In the genomic region with DNA sequence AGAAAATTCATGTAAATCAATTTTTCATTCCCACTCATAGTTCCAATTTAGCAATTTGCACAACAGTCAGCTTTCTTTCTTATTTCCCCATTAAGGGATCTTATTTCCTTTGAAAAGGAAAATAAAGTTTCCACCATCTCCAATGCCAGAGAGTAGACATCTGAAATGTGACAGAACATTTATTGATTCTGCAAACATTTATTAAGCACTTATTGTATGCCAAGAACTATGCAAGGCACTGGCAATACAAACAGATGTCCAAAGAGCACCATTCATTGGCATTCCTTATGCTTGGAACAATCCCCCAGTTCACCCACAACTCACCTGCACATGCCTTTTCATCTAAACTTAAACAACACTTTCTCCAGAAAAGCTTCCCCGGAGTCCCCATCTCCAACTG, we compare ENCODE assay signal across 32 cellular contexts.
"Had no signal": no experiment of that assay in that cellular context is flagged by ENCODE, and none has a peak within 500 bp of the region (broad histone marks: within the 10 kb centered on the region; RNA-seq: fewer than 3 reads in every experiment).

No MANE protein-coding gene starts in this region.

- H3K27me3 ChIP-seq: ascending aorta, breast epithelium, cardiac muscle cell, dorsolateral prefrontal cortex, foreskin keratinocyte, gastrocnemius medialis had no signal

- H3K36me3 Mint-ChIP-seq: activated CD4-positive, alpha-beta memory T cell treated with anti-CD3 and anti-CD28 coated beads for 36 hours; activated CD8-positive, alpha-beta memory T cell treated with anti-CD3 and anti-CD28 coated beads, Interleukin-2, amount 10 ng/mL, durations not matched to agents 7 days and 5 days; activated naive CD4-positive, alpha-beta T cell treated with anti-CD3 and anti-CD28 coated beads, Interleukin-2, amount 50 U/mL, for 72 hours; activated naive CD8-positive, alpha-beta T cell treated with anti-CD3 and anti-CD28 coated beads, Interleukin-2, amount 10 ng/mL, durations not matched to agents 7 days and 5 days; brain; T-cell had no signal

- H3K27me3 Mint-ChIP-seq: activated CD4-positive, alpha-beta memory T cell treated with anti-CD3 and anti-CD28 coated beads for 36 hours; activated CD4-positive, alpha-beta T cell treated with anti-CD3 and anti-CD28 coated beads for 36 hours; activated CD8-positive, alpha-beta memory T cell treated with anti-CD3 and anti-CD28 coated beads, Interleukin-2, amount 10 ng/mL, durations not matched to agents 7 days and 5 days; T-cell had no signal

- H3K4me3 ChIP-seq: ascending aorta, breast epithelium, cardiac muscle cell, coronary artery, dorsolateral prefrontal cortex, gastrocnemius medialis had no signal

- H3K27ac ChIP-seq: ascending aorta, breast epithelium, cardiac muscle cell, coronary artery, foreskin keratinocyte, gastrocnemius medialis had no signal

- H3K4me3 Mint-ChIP-seq: activated CD4-positive, alpha-beta memory T cell treated with anti-CD3 and anti-CD28 coated beads for 36 hours; activated CD4-positive, alpha-beta T cell treated with anti-CD3 and anti-CD28 coated beads for 36 hours; activated CD4-positive, alpha-beta T cell treated with anti-CD3 and anti-CD28 coated beads, Interleukin-2, amount 10 ng/mL, durations not matched to agents 24 days and 14 days; activated CD8-positive, alpha-beta memory T cell treated with anti-CD3 and anti-CD28 coated beads, Interleukin-2, amount 10 ng/mL, durations not matched to agents 7 days and 5 days; activated CD8-positive, alpha-beta T cell treated with anti-CD3 and anti-CD28 coated beads, Interleukin-2, amount 10 ng/mL, durations not matched to agents 7 days and 5 days; activated naive CD4-positive, alpha-beta T cell treated with anti-CD3 and anti-CD28 coated beads, Interleukin-2, amount 10 ng/mL, durations not matched to agents 7 days and 5 days; activated naive CD8-positive, alpha-beta T cell treated with anti-CD3 and anti-CD28 coated beads, Interleukin-2, amount 10 ng/mL, durations not matched to agents 7 days and 5 days; dendritic cell treated with granulocyte-macrophage colony-stimulating factor and Interleukin-4, amounts not matched to agents 40 ng/mL and 50 ng/mL, for 4 days; endodermal cell; T-cell; T-helper 1 cell treated with Interleukin-12 subunit alpha and Interleukin-12 subunit beta and Interleukin-4 antibody, amounts not matched to agents 30 μg/mL and 1 μg/mL, for 36 hours; T-helper 2 cell treated with Interferon-gamma antibody and Interleukin-4, amounts not matched to agents 5 μg/mL and 100 μg/mL, for 36 hours had no signal

- H3K27ac Mint-ChIP-seq: activated CD4-positive, alpha-beta memory T cell treated with anti-CD3 and anti-CD28 coated beads for 36 hours; activated CD4-positive, alpha-beta T cell treated with anti-CD3 and anti-CD28 coated beads for 36 hours; activated CD4-positive, alpha-beta T cell treated with anti-CD3 and anti-CD28 coated beads, Interleukin-2, amount 10 ng/mL, durations not matched to agents 24 days and 14 days; activated CD8-positive, alpha-beta memory T cell treated with anti-CD3 and anti-CD28 coated beads, Interleukin-2, amount 10 ng/mL, durations not matched to agents 7 days and 5 days; activated CD8-positive, alpha-beta T cell treated with anti-CD3 and anti-CD28 coated beads, Interleukin-2, amount 10 ng/mL, durations not matched to agents 7 days and 5 days; activated naive CD4-positive, alpha-beta T cell treated with anti-CD3 and anti-CD28 coated beads, Interleukin-2, amount 10 ng/mL, durations not matched to agents 7 days and 5 days; activated naive CD4-positive, alpha-beta T cell treated with anti-CD3 and anti-CD28 coated beads, Interleukin-2, amount 50 U/mL, for 72 hours; activated naive CD8-positive, alpha-beta T cell treated with anti-CD3 and anti-CD28 coated beads, Interleukin-2, amount 10 ng/mL, durations not matched to agents 7 days and 5 days; dendritic cell treated with granulocyte-macrophage colony-stimulating factor and Interleukin-4, amounts not matched to agents 40 ng/mL and 50 ng/mL, for 4 days; endodermal cell; T-cell; T-helper 1 cell treated with Interleukin-12 subunit alpha and Interleukin-12 subunit beta and Interleukin-4 antibody, amounts not matched to agents 30 μg/mL and 1 μg/mL, for 36 hours; T-helper 2 cell treated with Interferon-gamma antibody and Interleukin-4, amounts not matched to agents 5 μg/mL and 100 μg/mL, for 36 hours had no signal

- H3K9me3 ChIP-seq: ascending aorta, breast epithelium, gastrocnemius medialis had no signal

- ATAC-seq: activated CD4-positive, alpha-beta T cell treated with anti-CD3 and anti-CD28 coated beads for 36 hours; activated CD8-positive, alpha-beta memory T cell treated with anti-CD3 and anti-CD28 coated beads, Interleukin-2, amount 10 ng/mL, durations not matched to agents 7 days and 5 days; activated CD8-positive, alpha-beta T cell treated with anti-CD3 and anti-CD28 coated beads, Interleukin-2, amount 10 ng/mL, durations not matched to agents 7 days and 5 days; activated naive CD4-positive, alpha-beta T cell treated with anti-CD3 and anti-CD28 coated beads, Interleukin-2, amount 50 U/mL, for 72 hours; esophagus mucosa; foreskin keratinocyte; gastrocnemius medialis; T-cell had no signal

- H3K9me3 Mint-ChIP-seq: activated CD4-positive, alpha-beta memory T cell treated with anti-CD3 and anti-CD28 coated beads for 36 hours; activated CD4-positive, alpha-beta T cell treated with anti-CD3 and anti-CD28 coated beads, Interleukin-2, amount 10 ng/mL, durations not matched to agents 24 days and 14 days; activated naive CD4-positive, alpha-beta T cell treated with anti-CD3 and anti-CD28 coated beads, Interleukin-2, amount 10 ng/mL, durations not matched to agents 7 days and 5 days; activated naive CD4-positive, alpha-beta T cell treated with anti-CD3 and anti-CD28 coated beads, Interleukin-2, amount 50 U/mL, for 72 hours; activated naive CD8-positive, alpha-beta T cell treated with anti-CD3 and anti-CD28 coated beads, Interleukin-2, amount 10 ng/mL, durations not matched to agents 7 days and 5 days; brain; dendritic cell treated with granulocyte-macrophage colony-stimulating factor and Interleukin-4, amounts not matched to agents 40 ng/mL and 50 ng/mL, for 4 days; endodermal cell; T-cell; T-helper 1 cell treated with Interleukin-12 subunit alpha and Interleukin-12 subunit beta and Interleukin-4 antibody, amounts not matched to agents 30 μg/mL and 1 μg/mL, for 36 hours; T-helper 2 cell treated with Interferon-gamma antibody and Interleukin-4, amounts not matched to agents 5 μg/mL and 100 μg/mL, for 36 hours had no signal

- DNase-seq: activated CD4-positive, alpha-beta memory T cell treated with anti-CD3 and anti-CD28 coated beads for 36 hours; activated CD4-positive, alpha-beta T cell treated with anti-CD3 and anti-CD28 coated beads, Interleukin-2, amount 10 ng/mL, durations not matched to agents 24 days and 14 days; activated CD4-positive, CD25-positive, alpha-beta regulatory T cell; activated CD4-positive, CD25-positive, alpha-beta regulatory T cell treated with anti-CD3 and anti-CD28 coated beads, Interleukin-2, amount 50 U/mL, for 72 hours; activated CD8-positive, alpha-beta memory T cell treated with anti-CD3 and anti-CD28 coated beads, Interleukin-2, amount 10 ng/mL, durations not matched to agents 7 days and 5 days; activated CD8-positive, alpha-beta memory T cell treated with anti-CD3 and anti-CD28 coated beads, Interleukin-2, amount 50 U/mL, for 4 hours; activated gamma-delta T cell; activated naive CD4-positive, alpha-beta T cell; activated naive CD8-positive, alpha-beta T cell treated with anti-CD3 and anti-CD28 coated beads, Interleukin-2, amount 10 ng/mL, durations not matched to agents 7 days and 5 days; activated T-cell treated with anti-CD3 and anti-CD28 coated beads, Interleukin-2, amount 50 U/mL, for 1 hour; central memory CD4-positive, alpha-beta T cell; dorsolateral prefrontal cortex; effector memory CD4-positive, alpha-beta T cell; foreskin keratinocyte; gastrocnemius medialis; SW 1271; T1000 had no signal

- H3K36me3 ChIP-seq: ascending aorta, breast epithelium, cardiac muscle cell, gastrocnemius medialis had no signal
